ENCODE assay signal across 17 cellular contexts in genomic region chr9:96448546-96449170, GRCh38. TPM values are rescaled to one million over a fixed set of nuclear protein-coding genes. Genes with fewer than 3 reads are reported as not detected.
DNase-seq lines count a peak whose midpoint lies in the region; ATAC-seq, FAIRE-seq and TF ChIP-seq lines count a peak whose summit lies in the region.
"Had no signal": no experiment of that assay in that cellular context is flagged by ENCODE, and none has a peak within 500 bp of the region (broad histone marks: within the 10 kb centered on the region; RNA-seq: fewer than 3 reads in every experiment).

No MANE protein-coding gene starts in this region.

- H3K4me2 ChIP-seq in Karpas-422 (ENCODE audit: low read depth, low read length, poor library complexity, severe bottlenecking) (peak overlapping the region; percentile 94), astrocyte (ENCODE audit: low read length) (no peak overlapping the region)

- H3K4me1 Mint-ChIP-seq in astrocyte (ENCODE audit: low read depth, unreplicated experiment) (peaks cover 12% of the 10 kb centered on the region), neural crest cell (peaks cover 25% of the 10 kb centered on the region)

- no peaks in the 10 kb centered on the region for H3K9me2 ChIP-seq in Karpas-422 (replicated peaks; ENCODE audit: insufficient read depth, low read length)

- no peaks in the 10 kb centered on the region for H3K36me3 ChIP-seq in BE2C
- H3K36me3 ChIP-seq in Karpas-422 (ENCODE audit: insufficient read depth, low read length): no peaks in the 10 kb centered on the region
- H3K36me3 ChIP-seq in astrocyte (ENCODE audit: insufficient read depth, low read length): no peaks in the 10 kb centered on the region
- H3K36me3 ChIP-seq: left lung, SJSA1 had no signal

- H3K27me3 ChIP-seq in BE2C: no peaks in the 10 kb centered on the region
- H3K27me3 ChIP-seq in Karpas-422 (ENCODE audit: low read length): no peaks in the 10 kb centered on the region
- H3K27me3 ChIP-seq in astrocyte (ENCODE audit: insufficient read depth, low read length): peaks cover 2% of the 10 kb centered on the region
- H3K27me3 ChIP-seq: SJSA1 had no signal

- TF ChIP-seq CTCF in BE2C (IDR thresholded peaks at IDR 0.05; ENCODE audit: low read depth, low read length) (no peak), astrocyte (IDR thresholded peaks at IDR 0.05; ENCODE audit: insufficient read depth, low read depth, low read length) (no peak), neural crest cell (conservative IDR thresholded peaks at IDR 0.05) (no peak)

- H3K4me1 ChIP-seq in BE2C: peaks cover 4% of the 10 kb centered on the region
- peaks cover 13% of the 10 kb centered on the region for H3K4me1 ChIP-seq in Karpas-422 (ENCODE audit: low read length)
- peaks cover 10% of the 10 kb centered on the region for H3K4me1 ChIP-seq in astrocyte (ENCODE audit: insufficient read depth, low read length)

- no peaks in the 10 kb centered on the region for H3K27me3 Mint-ChIP-seq in astrocyte (ENCODE audit: low read depth, unreplicated experiment)
- no peaks in the 10 kb centered on the region for H3K27me3 Mint-ChIP-seq in neural crest cell (ENCODE audit: low read depth)

- no peak overlapping the region for H2AFZ ChIP-seq in Karpas-422 (ENCODE audit: low read length)
- no peak overlapping the region for H2AFZ ChIP-seq in astrocyte (ENCODE audit: low read depth, low read length)

- H3K27ac Mint-ChIP-seq in astrocyte (ENCODE audit: unreplicated experiment): no peak overlapping the region
- no peak overlapping the region for H3K27ac Mint-ChIP-seq in neural crest cell (ENCODE audit: unreplicated experiment)
- H3K27ac Mint-ChIP-seq: H9 had no signal

- H3K9ac ChIP-seq in Karpas-422 (ENCODE audit: low read length): no peak overlapping the region
- H3K9ac ChIP-seq in astrocyte (ENCODE audit: low read length): no peak overlapping the region

- peaks cover 2% of the 10 kb centered on the region for H3K9me3 Mint-ChIP-seq in astrocyte (ENCODE audit: unreplicated experiment)
- H3K9me3 Mint-ChIP-seq in neural crest cell: no peaks in the 10 kb centered on the region
- H3K9me3 Mint-ChIP-seq: H9 had no signal

- no peak for FAIRE-seq in astrocyte (lab: Jason Lieb, UNC)
- FAIRE-seq: frontal cortex, HTR-8/SVneo had no signal

- H4K20me1 ChIP-seq in Karpas-422 (ENCODE audit: insufficient read depth, low read depth, low read length) (no peaks in the 10 kb centered on the region), astrocyte (ENCODE audit: insufficient read depth, low read length) (peaks cover 11% of the 10 kb centered on the region)

- H3K79me2 ChIP-seq in Karpas-422 (ENCODE audit: low read length) (no peaks in the 10 kb centered on the region), astrocyte (ENCODE audit: insufficient read depth, low read length) (peaks cover 15% of the 10 kb centered on the region)

- DNase-seq in BE2C: peak; percentile 36
- DNase-seq in Karpas-422: no peak
- DNase-seq in astrocyte (ENCODE audit: low read depth): no peak
- DNase-seq in neural crest cell (ENCODE audit: low read depth, low spot score): no peak
- no peak for DNase-seq in GDM1 (lab: John Stamatoyannopoulos, UW)
- no peak for DNase-seq in GOT3 (lab: John Stamatoyannopoulos, UW)
- no peak for DNase-seq in iPS-NIHi7 (ENCODE audit: extremely low spot score)
- DNase-seq: activated CD4-positive, alpha-beta T cell treated with anti-CD3 and anti-CD28 coated beads for 4 hours; activated T-cell treated with anti-CD3 and anti-CD28 coated beads, Interleukin-2, amount 50 U/mL, for 1 hour; H9; left lung; NCI-H1694; T1000 had no signal

- H3K36me3 Mint-ChIP-seq in astrocyte (ENCODE audit: low read depth, unreplicated experiment): peaks cover 2% of the 10 kb centered on the region
- H3K36me3 Mint-ChIP-seq in neural crest cell (ENCODE audit: low read depth): no peaks in the 10 kb centered on the region

- H3K27ac ChIP-seq in Karpas-422 (ENCODE audit: low read length) (no peak overlapping the region), astrocyte (ENCODE audit: low read depth, low read length) (no peak overlapping the region)
- H3K27ac ChIP-seq: SJSA1 had no signal

- no peak overlapping the region for H3K4me3 ChIP-seq in BE2C (ENCODE audit: low read depth, low read length)
- H3K4me3 ChIP-seq in Karpas-422 (ENCODE audit: low read length): no peak overlapping the region
- no peak overlapping the region for H3K4me3 ChIP-seq in astrocyte (ENCODE audit: insufficient read depth, low read depth, low read length)

- H3K9me3 ChIP-seq in BE2C: no peaks in the 10 kb centered on the region
- no peaks in the 10 kb centered on the region for H3K9me3 ChIP-seq in Karpas-422 (ENCODE audit: low read length)
- H3K9me3 ChIP-seq in astrocyte (ENCODE audit: insufficient read depth, low read depth, low read length): no peaks in the 10 kb centered on the region
- H3K9me3 ChIP-seq: left lung had no signal

- peak overlapping the region; percentile 84 for H3K4me3 Mint-ChIP-seq in astrocyte (ENCODE audit: unreplicated experiment)
- H3K4me3 Mint-ChIP-seq in neural crest cell: peak overlapping the region; percentile 86

- ATAC-seq in HG03469 (IDR thresholded peaks at IDR 0.05; ENCODE audit: unreplicated experiment): no peak

RNA-seq across cellular contexts. Expression of gene HABP4, which starts 1.3 kb away (rescaled TPM):
- polyA plus RNA-seq in BE2C (2012; ENCODE audit: insufficient read depth, insufficient read length, low read depth): 13.7 TPM
- 1.8 and 7.3 TPM in 2 replicates for total RNA-seq in Karpas-422 (2014; rRNA removed; shearing (Covaris generic); ENCODE audit: low replicate concordance)
- 18.1 and 20.1 TPM in 2 replicates for total RNA-seq in astrocyte
- 24.2 and 24.7 TPM in 2 replicates for total RNA-seq in neural crest cell

RNA-seq across cellular contexts. Expression of gene ZNF367, which starts 30.5 kb away (rescaled TPM):
- polyA plus RNA-seq in BE2C (2012; ENCODE audit: insufficient read depth, insufficient read length, low read depth): 1.1 TPM
- 5.5 and 6.8 TPM in 2 replicates for total RNA-seq in Karpas-422 (2014; rRNA removed; shearing (Covaris generic); ENCODE audit: low replicate concordance)
- total RNA-seq in astrocyte (0.41 and 0.89 TPM in 2 replicates), neural crest cell (13.3 and 15.4 TPM in 2 replicates)
